ENCODE assay signal across 8 cellular contexts in genomic region chr14:77529963-77530362, GRCh38. TPM values are rescaled to one million over a fixed set of nuclear protein-coding genes. Genes with fewer than 3 reads are reported as not detected.
"Had no signal": no experiment of that assay in that cellular context is flagged by ENCODE, and none has a peak within 500 bp of the region (broad histone marks: within the 10 kb centered on the region; RNA-seq: fewer than 3 reads in every experiment).

No MANE protein-coding gene starts in this region.

- H3K9ac ChIP-seq: GM23248 had no signal

- H3K9me3 ChIP-seq: HAP-1 had no signal

- ATAC-seq: HCT116 had no signal

- H2AFZ ChIP-seq: GM23248 had no signal

- DNase-seq: GM23248, GOT3, H7, HFFc6 had no signal

- H3K4me1 ChIP-seq: HAP-1 had no signal

- H3K4me3 ChIP-seq: GM23248, HAP-1 had no signal

- H3K27ac ChIP-seq: GM23248 had no signal

RNA-seq across cellular contexts. Expression of gene ISM2, which starts 31.3 kb away (rescaled TPM):
- total RNA-seq: H4, HT-29 had no signal
